In the genomic region with DNA sequence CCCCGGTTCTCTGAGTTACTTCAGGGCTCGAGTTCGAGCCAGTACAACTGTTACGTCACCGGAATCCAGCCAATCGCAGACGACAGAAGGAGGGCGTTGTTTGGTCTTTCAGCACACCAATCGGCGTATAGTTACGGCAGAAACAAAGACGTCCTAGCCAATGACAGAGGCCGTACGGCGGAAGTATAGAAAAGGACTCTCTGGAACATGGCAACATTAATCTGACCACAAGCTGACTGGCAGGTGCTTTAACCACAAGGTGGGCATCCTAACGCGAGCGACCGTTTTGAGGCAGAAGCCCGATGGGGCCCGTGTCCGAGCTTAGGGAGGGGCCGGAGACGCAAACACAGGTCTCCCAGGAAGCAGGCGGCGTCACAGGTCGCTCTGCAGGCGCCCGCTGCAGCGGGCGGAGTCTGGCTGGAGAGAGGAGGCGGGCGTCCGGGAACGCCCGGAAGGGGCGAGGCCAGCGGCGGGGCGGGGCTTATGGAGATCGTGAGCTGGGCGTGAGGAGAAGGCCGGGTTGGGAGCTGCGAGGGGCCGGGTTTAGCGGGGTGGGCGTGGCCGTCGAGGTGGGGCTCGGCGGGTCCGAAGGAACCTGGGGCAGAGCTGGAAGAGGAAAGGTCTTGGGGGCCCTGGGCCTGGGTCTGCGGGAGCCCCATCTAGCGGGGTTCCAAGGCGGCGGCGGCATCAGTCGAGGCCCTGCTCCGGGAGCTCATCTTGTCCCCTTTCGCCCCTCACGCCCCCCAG, we compare ENCODE assay signal across 8 cellular contexts. TPM values are rescaled to one million over a fixed set of nuclear protein-coding genes. Genes with fewer than 3 reads are reported as not detected.
DNase-seq lines count a peak whose midpoint lies in the region; ATAC-seq and FAIRE-seq lines count a peak whose summit lies in the region.

TSS of gene MOSPD3 (plus strand) at position 558 of the 747 bp plus-strand sequence. CDS start 252 bp downstream, outside the sequence.

- DNase-seq in AG20443 (ENCODE audit: low spot score) (peak; percentile 99), NCI-H460 (ENCODE audit: extremely low read depth, low read depth) (peak; percentile 99), cerebellar nuclear complex (lab: John Stamatoyannopoulos, UW) (peak; percentile 94 to 99)
- peak; percentile 99 for DNase-seq in activated CD4-positive, CD25-positive, alpha-beta regulatory T cell treated with anti-CD3 and anti-CD28 coated beads, Interleukin-2, amount 50 U/mL, for 72 hours
- DNase-seq in stimulated activated CD4-positive, alpha-beta T cell treated with anti-CD3 and anti-CD28 coated beads, Interleukin-12 subunit alpha, Interleukin-12 subunit beta, amount 100 ng/mL, for 4 hours, result peak; percentile 99

- ATAC-seq in GM19043 (IDR thresholded peaks at IDR 0.05; ENCODE audit: low read depth, unreplicated experiment) (peak; percentile 92), HG03378 (IDR thresholded peaks at IDR 0.05; ENCODE audit: unreplicated experiment) (peak; percentile 92)

- FAIRE-seq in islet of Langerhans (lab: Jason Lieb, UNC), result peak; percentile 99

RNA-seq across cellular contexts. Expression of gene MOSPD3, which starts in this region (rescaled TPM):
- total RNA-seq in NCI-H460 (2014; rRNA removed; shearing (Covaris generic)), result 7.2 and 7.3 TPM in 2 replicates
- polyA plus RNA-seq in NCI-H460 (2014; cell fraction: nucleus; rRNA removed), result 10.3 and 12.1 TPM in 2 replicates

Comparison
In these comparisons a context has a peak if more than half of its experiments do, and no peak if none do; other contexts are left out.
1. Peak in every context shown above with its lines: DNase-seq and ATAC-seq.